24 cellular contexts compared by ENCODE assay signal in the genomic region with DNA sequence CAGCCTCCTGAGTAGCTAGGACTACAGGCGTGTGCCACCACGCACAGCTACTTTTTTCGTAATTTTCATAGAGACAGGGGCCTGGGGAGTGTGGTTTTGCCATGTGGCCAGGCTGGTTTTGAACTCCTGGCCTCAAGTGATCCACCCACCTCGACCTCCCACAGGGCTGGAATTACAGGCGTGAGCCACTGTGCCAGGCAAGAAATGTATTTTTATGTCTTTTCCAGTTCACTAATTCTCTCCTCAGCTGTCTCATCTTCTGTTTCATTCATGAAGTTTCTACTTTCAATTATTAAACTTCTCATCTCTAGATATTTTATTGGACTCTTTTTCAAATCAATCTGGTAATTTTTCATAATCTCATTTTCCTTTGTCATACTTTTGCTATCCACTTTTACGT.
DNase-seq lines count a peak whose midpoint lies in the region; ATAC-seq, FAIRE-seq and TF ChIP-seq lines count a peak whose summit lies in the region.
"Had no signal": no experiment of that assay in that cellular context is flagged by ENCODE, and none has a peak within 500 bp of the region (broad histone marks: within the 10 kb centered on the region; RNA-seq: fewer than 3 reads in every experiment).

No MANE protein-coding gene starts in this region.

- no peak for TF ChIP-seq CTCF in CD8-positive, alpha-beta T cell (IDR thresholded peaks at IDR 0.05)
- TF ChIP-seq CTCF in activated B cell treated with CpG ODN at 0.5 μM for 24 hours (IDR thresholded peaks at IDR 0.05), result no peak

- no peaks in the 10 kb centered on the region for H3K27me3 ChIP-seq in CD8-positive, alpha-beta T cell (ENCODE audit: insufficient read depth, low read length)
- H3K27me3 ChIP-seq: pancreas had no signal

- peaks cover 26% of the 10 kb centered on the region for H3K9me3 Mint-ChIP-seq in activated CD4-positive, alpha-beta T cell treated with anti-CD3 and anti-CD28 coated beads, Interleukin-2, amount 10 ng/mL, durations not matched to agents 24 days and 14 days
- no peaks in the 10 kb centered on the region for H3K9me3 Mint-ChIP-seq in CD8-positive, alpha-beta T cell
- H3K9me3 Mint-ChIP-seq in activated B cell treated with CpG ODN at 0.5 μM for 24 hours, result peaks cover 17% of the 10 kb centered on the region
- H3K9me3 Mint-ChIP-seq in naive B cell, result peaks cover 8 to 23% (median 13%) of the 10 kb centered on the region in 7 donors
- H3K9me3 Mint-ChIP-seq: central memory CD8-positive, alpha-beta T cell had no signal

- peaks cover 33% of the 10 kb centered on the region for H3K4me1 ChIP-seq in CD8-positive, alpha-beta T cell (ENCODE audit: insufficient read depth, low read length)
- H3K4me1 ChIP-seq: heart right ventricle, pancreas, SJSA1, upper lobe of right lung had no signal

- no peak for DNase-seq in activated CD4-positive, alpha-beta T cell treated with anti-CD3 and anti-CD28 coated beads, Interleukin-2, amount 10 ng/mL, durations not matched to agents 24 days and 14 days
- DNase-seq in activated CD4-positive, alpha-beta T cell treated with anti-CD3 and anti-CD28 coated beads for 1 hour, result no peak
- no peak for DNase-seq in CD8-positive, alpha-beta T cell
- DNase-seq in activated B cell treated with CpG ODN at 0.5 μM for 24 hours (no peak), naive B cell (no peak), NCI-H1092 (lab: John Stamatoyannopoulos, UW) (no peak), frontal cortex (ENCODE audit: low spot score in 2 of 2) (no peak)
- no peak for DNase-seq in activated CD4-positive, CD25-positive, alpha-beta regulatory T cell treated with anti-CD3 and anti-CD28 coated beads, Interleukin-2, amount 50 U/mL, for 72 hours
- DNase-seq: activated gamma-delta T cell treated with Interleukin-2 at 50 U/mL for 16 hours, Calu3, heart right ventricle, mesendoderm, NCI-H1105, NCI-H2081 treated with DMSO at 0.1 percent for 48 hours, NCI-H446 treated with DMSO at 0.1 percent for 48 hours, pancreas, right cardiac atrium, substantia nigra, upper lobe of right lung had no signal

- peak overlapping the region; percentile 16 for H3K4me3 Mint-ChIP-seq in activated CD4-positive, alpha-beta T cell treated with anti-CD3 and anti-CD28 coated beads, Interleukin-2, amount 10 ng/mL, durations not matched to agents 24 days and 14 days
- peak overlapping the region; percentile 49 for H3K4me3 Mint-ChIP-seq in CD8-positive, alpha-beta T cell
- H3K4me3 Mint-ChIP-seq in activated B cell treated with CpG ODN at 0.5 μM for 24 hours (peak overlapping the region; percentile 55), naive B cell (peak overlapping the region in 6 of 8 donors; percentile 49 to 83 (median 70))
- H3K4me3 Mint-ChIP-seq: GM23338, WTC11 had no signal

- peak overlapping the region; percentile 64 for H3K27ac Mint-ChIP-seq in activated CD4-positive, alpha-beta T cell treated with anti-CD3 and anti-CD28 coated beads, Interleukin-2, amount 10 ng/mL, durations not matched to agents 24 days and 14 days
- peak overlapping the region; percentile 43 for H3K27ac Mint-ChIP-seq in CD8-positive, alpha-beta T cell
- H3K27ac Mint-ChIP-seq in activated B cell treated with CpG ODN at 0.5 μM for 24 hours (peak overlapping the region; percentile 50), naive B cell (peak overlapping the region in 4 of 6 donors; percentile 8 to 82 (median 62))
- H3K27ac Mint-ChIP-seq: GM23338, WTC11 had no signal

- no peak overlapping the region for H3K4me3 ChIP-seq in CD8-positive, alpha-beta T cell (ENCODE audit: low read depth, low read length)
- H3K4me3 ChIP-seq: GM23338, heart right ventricle, pancreas, SJSA1, upper lobe of right lung had no signal

- peaks cover 3% of the 10 kb centered on the region for H3K27me3 Mint-ChIP-seq in activated CD4-positive, alpha-beta T cell treated with anti-CD3 and anti-CD28 coated beads, Interleukin-2, amount 10 ng/mL, durations not matched to agents 24 days and 14 days
- no peaks in the 10 kb centered on the region for H3K27me3 Mint-ChIP-seq in CD8-positive, alpha-beta T cell (ENCODE audit: low read depth)
- H3K27me3 Mint-ChIP-seq in activated B cell treated with CpG ODN at 0.5 μM for 24 hours, result peaks cover 3% of the 10 kb centered on the region
- H3K27me3 Mint-ChIP-seq in naive B cell, result peaks cover 0 to 7% (median 0%) of the 10 kb centered on the region in 3 donors

- CTCF ChIA-PET in CD8-positive, alpha-beta T cell (lab: Charles Lee), result no interaction called here
- CTCF ChIA-PET in activated B cell treated with CpG ODN at 0.5 μM for 24 hours (lab: Charles Lee), result no interaction called here

- FAIRE-seq in frontal cortex (lab: Jason Lieb, UNC), result no peak
- FAIRE-seq: A204.1, pancreas had no signal

- ATAC-seq in CD8-positive, alpha-beta T cell, result no peak
- ATAC-seq in activated B cell treated with CpG ODN at 0.5 μM for 24 hours (ENCODE audit: low read depth), result no peak
- ATAC-seq in naive B cell (ENCODE audit: low read depth in 2 of 2), result no peak
- ATAC-seq: GM23338, heart right ventricle, pancreas, right cardiac atrium, upper lobe of right lung, WTC11 had no signal

- no peak overlapping the region for H3K27ac ChIP-seq in CD8-positive, alpha-beta T cell (ENCODE audit: low read depth, low read length)
- H3K27ac ChIP-seq: heart right ventricle, pancreas, SJSA1, upper lobe of right lung had no signal

- H3K36me3 ChIP-seq in CD8-positive, alpha-beta T cell (ENCODE audit: insufficient read depth, low read length), result no peaks in the 10 kb centered on the region
- H3K36me3 ChIP-seq: heart right ventricle, pancreas, SJSA1, upper lobe of right lung had no signal

- intact Hi-C loops in activated CD4-positive, alpha-beta T cell treated with anti-CD3 and anti-CD28 coated beads, Interleukin-2, amount 10 ng/mL, durations not matched to agents 24 days and 14 days (cut with micrococcal nuclease), result no loop called here
- intact Hi-C loops in CD8-positive, alpha-beta T cell (cut with DNase I, micrococcal nuclease), result no loop called here
- intact Hi-C loops in activated B cell treated with CpG ODN at 0.5 μM for 24 hours (cut with micrococcal nuclease), result no loop called here

- peaks cover 26% of the 10 kb centered on the region for H3K4me1 Mint-ChIP-seq in activated CD4-positive, alpha-beta T cell treated with anti-CD3 and anti-CD28 coated beads, Interleukin-2, amount 10 ng/mL, durations not matched to agents 24 days and 14 days
- peaks cover 40% of the 10 kb centered on the region for H3K4me1 Mint-ChIP-seq in CD8-positive, alpha-beta T cell (ENCODE audit: low read depth)
- H3K4me1 Mint-ChIP-seq in activated B cell treated with CpG ODN at 0.5 μM for 24 hours, result peaks cover 24% of the 10 kb centered on the region
- peaks cover 20 to 41% (median 29%) of the 10 kb centered on the region in 3 donors for H3K4me1 Mint-ChIP-seq in naive B cell

- POLR2A ChIA-PET in CD8-positive, alpha-beta T cell (lab: Charles Lee), result no interaction called here
- POLR2A ChIA-PET in activated B cell treated with CpG ODN at 0.5 μM for 24 hours (lab: Charles Lee), result interaction anchor here (0.5 kb wide), 1 partner anchor 25 kb away, joined by 3 read pairs; no protein-coding TSS in a partner anchor

- no peaks in the 10 kb centered on the region for H3K9me3 ChIP-seq in CD8-positive, alpha-beta T cell (ENCODE audit: low read length)
- H3K9me3 ChIP-seq: pancreas, SJSA1, upper lobe of right lung had no signal

- H3K36me3 Mint-ChIP-seq in activated CD4-positive, alpha-beta T cell treated with anti-CD3 and anti-CD28 coated beads, Interleukin-2, amount 10 ng/mL, durations not matched to agents 24 days and 14 days (ENCODE audit: low read depth), result peaks cover 10% of the 10 kb centered on the region
- H3K36me3 Mint-ChIP-seq in CD8-positive, alpha-beta T cell, result no peaks in the 10 kb centered on the region
- no peaks in the 10 kb centered on the region for H3K36me3 Mint-ChIP-seq in activated B cell treated with CpG ODN at 0.5 μM for 24 hours (ENCODE audit: low read depth)
- H3K36me3 Mint-ChIP-seq in naive B cell, result peaks cover 0 to 23% of the 10 kb centered on the region in 2 donors

Comparison
In these comparisons a context has a peak if more than half of its experiments do, and no peak if none do; other contexts are left out.
1. H3K4me3 Mint-ChIP-seq: peak in every context shown above with its lines; median percentile 70 in naive B cell; 55 in activated B cell treated with CpG ODN at 0.5 μM for 24 hours; 49 in CD8-positive, alpha-beta T cell; 16 in activated CD4-positive, alpha-beta T cell treated with anti-CD3 and anti-CD28 coated beads, Interleukin-2, amount 10 ng/mL, durations not matched to agents 24 days and 14 days.